22 cellular contexts compared by ENCODE assay signal in genomic region chr2:229048134-229048533, GRCh38.
"Had no signal": no experiment of that assay in that cellular context is flagged by ENCODE, and none has a peak within 500 bp of the region (broad histone marks: within the 10 kb centered on the region; RNA-seq: fewer than 3 reads in every experiment).

No MANE protein-coding gene starts in this region.

- H3K4me1 Mint-ChIP-seq: immature natural killer cell; naive thymus-derived CD4-positive, alpha-beta T cell had no signal

- H3K4me2 ChIP-seq: hepatocyte had no signal

- H3K27me3 Mint-ChIP-seq: effector memory CD8-positive, alpha-beta T cell; naive thymus-derived CD4-positive, alpha-beta T cell had no signal

- H3K4me3 ChIP-seq: colonic mucosa, dorsolateral prefrontal cortex, esophagus muscularis mucosa, gastroesophageal sphincter, heart left ventricle, hepatocyte, left lung, lower lobe of right lung had no signal

- H3K36me3 ChIP-seq: colonic mucosa, esophagus muscularis mucosa, gastroesophageal sphincter, heart left ventricle, left lung, lower lobe of right lung had no signal

- H3K27me3 ChIP-seq: colonic mucosa, dorsolateral prefrontal cortex, esophagus muscularis mucosa, foreskin keratinocyte, gastroesophageal sphincter, heart left ventricle, hepatocyte, left lung had no signal

- H3K27ac Mint-ChIP-seq: effector memory CD8-positive, alpha-beta T cell; immature natural killer cell; naive thymus-derived CD4-positive, alpha-beta T cell had no signal

- H3K4me1 ChIP-seq: colonic mucosa, foreskin keratinocyte, gastroesophageal sphincter, heart left ventricle, left lung, lower lobe of right lung had no signal

- FAIRE-seq: endothelial cell of umbilical vein, frontal cortex had no signal

- H3K36me3 Mint-ChIP-seq: immature natural killer cell; naive thymus-derived CD4-positive, alpha-beta T cell had no signal

- H3K9me3 ChIP-seq: colonic mucosa, esophagus muscularis mucosa, gastroesophageal sphincter, heart left ventricle, left lung, lower lobe of right lung had no signal

- H3K4me3 Mint-ChIP-seq: effector memory CD8-positive, alpha-beta T cell; immature natural killer cell; naive thymus-derived CD4-positive, alpha-beta T cell had no signal

- ATAC-seq: effector memory CD8-positive, alpha-beta T cell; foreskin keratinocyte; gastroesophageal sphincter; heart left ventricle; left cardiac atrium; left lung; left ventricle myocardium superior; lower lobe of right lung; naive thymus-derived CD4-positive, alpha-beta T cell had no signal

- H3K79me2 ChIP-seq: hepatocyte had no signal

- H3K27ac ChIP-seq: colonic mucosa, dorsolateral prefrontal cortex, esophagus muscularis mucosa, foreskin keratinocyte, gastroesophageal sphincter, heart left ventricle, hepatocyte, left lung, lower lobe of right lung had no signal

- H2AFZ ChIP-seq: hepatocyte had no signal

- DNase-seq: colonic mucosa; dermis blood vessel endothelial cell; dorsolateral prefrontal cortex; effector CD8-positive, alpha-beta T cell; effector memory CD8-positive, alpha-beta T cell; foreskin keratinocyte; heart left ventricle; hypothalamus; immature natural killer cell; islet precursor cell; left cardiac atrium; left lung; left ventricle myocardium superior; lower lobe of right lung; mesenchymal stem cell; midbrain; naive thymus-derived CD4-positive, alpha-beta T cell had no signal
